9 cellular contexts compared by ENCODE assay signal in genomic region chr2:183037281-183037659, GRCh38. TPM values are rescaled to one million over a fixed set of nuclear protein-coding genes. Genes with fewer than 3 reads are reported as not detected.
A peak's percentile ranks its signal among the peaks of the same experiment; 100 is the strongest.
DNase-seq lines count a peak whose midpoint lies in the region; ATAC-seq and TF ChIP-seq lines count a peak whose summit lies in the region.
"Had no signal": no experiment of that assay in that cellular context is flagged by ENCODE, and none has a peak within 500 bp of the region (broad histone marks: within the 10 kb centered on the region; RNA-seq: fewer than 3 reads in every experiment).

No MANE protein-coding gene starts in this region.

- H3K9ac ChIP-seq in PC-3 (ENCODE audit: low read length), result peak overlapping the region; percentile 94
- H3K9ac ChIP-seq: BLaER1 treated with 17β-estradiol and CSF1 and Interleukin-3, amounts not matched to agents 10 nM and 100 nM had no signal

- peaks cover 57% of the 10 kb centered on the region for H3K79me2 ChIP-seq in PC-3 (ENCODE audit: low read length)

- no TSS peak for BruUV-seq in PC-3 (replicated peaks; lab: Mats Ljungman, UMichigan)

- CTCF ChIA-PET in PC-3 (lab: Charles Lee), result interaction anchor here (0.6 kb wide), 1 partner anchor 57 kb away, joined by 3 read pairs; no protein-coding TSS in a partner anchor

- H2AFZ ChIP-seq in PC-3 (ENCODE audit: low read length), result peak overlapping the region; percentile 72

- peak; percentile 32 for DNase-seq in NCI-H1092 treated with DMSO at 0.1 percent for 48 hours (lab: John Stamatoyannopoulos, UW)
- DNase-seq in NCI-H1092 (lab: John Stamatoyannopoulos, UW), result no peak
- DNase-seq in PC-3, result peak; percentile 72
- DNase-seq in effector CD4-positive, alpha-beta T cell, result no peak
- no peak for DNase-seq in NOMO-1 treated with dmso at 0.1 percent for 144 hours (lab: John Stamatoyannopoulos, UW; ENCODE audit: unreplicated experiment)
- no peak for DNase-seq in stimulated activated CD4-positive, alpha-beta T cell treated with anti-CD3 and anti-CD28 coated beads, Interleukin-15, amount 100 ng/mL, for 24 hours

- H3K36me3 ChIP-seq in PC-3 (ENCODE audit: low read depth, low read length) (no peaks in the 10 kb centered on the region), ectodermal cell (ENCODE audit: control insufficient read depth, insufficient read depth, low read length) (no peaks in the 10 kb centered on the region)
- H3K36me3 ChIP-seq: BLaER1 treated with 17β-estradiol and CSF1 and Interleukin-3, amounts not matched to agents 10 nM and 100 nM had no signal

- 0% methylated on average over 4 of the region's 4 CpGs for WGBS in ectodermal cell, 2 experiments

- H3F3A ChIP-seq in PC-3 (ENCODE audit: low read length, unreplicated experiment), result no peaks in the 10 kb centered on the region

- peak overlapping the region; percentile 78 for H3K27ac ChIP-seq in PC-3 (ENCODE audit: low read length)
- peak overlapping the region; percentile 89 for H3K27ac ChIP-seq in ectodermal cell (ENCODE audit: insufficient read depth, low read depth, low read length, poor library complexity, severe bottlenecking)
- H3K27ac ChIP-seq: BLaER1 treated with 17β-estradiol and CSF1 and Interleukin-3, amounts not matched to agents 10 nM and 100 nM had no signal

- peaks cover 48% of the 10 kb centered on the region for H4K20me1 ChIP-seq in PC-3 (ENCODE audit: low read length)

- H3K9me3 ChIP-seq in PC-3 (ENCODE audit: low read length) (no peaks in the 10 kb centered on the region), ectodermal cell (ENCODE audit: control insufficient read depth, low read length) (no peaks in the 10 kb centered on the region), mononuclear cell (ENCODE audit: low read depth, low read length) (no peaks in the 10 kb centered on the region)

- POLR2A ChIA-PET in PC-3 (lab: Charles Lee; ENCODE audit: unreplicated experiment), result no interaction called here

- H3K9me2 ChIP-seq in PC-3 (replicated peaks; ENCODE audit: low read length), result no peaks in the 10 kb centered on the region

- no peak for TF ChIP-seq CTCF in PC-3 (conservative IDR thresholded peaks at IDR 0.05; ENCODE audit: low read depth, low read length)

- H3K4me3 ChIP-seq in PC-3 (ENCODE audit: low read length), result peak overlapping the region; percentile 95
- peak overlapping the region; percentile 93 for H3K4me3 ChIP-seq in ectodermal cell (ENCODE audit: insufficient read depth, low read depth, low read length)
- H3K4me3 ChIP-seq in mononuclear cell (ENCODE audit: low read length), result peak overlapping the region; percentile 8
- H3K4me3 ChIP-seq: BLaER1 treated with 17β-estradiol and CSF1 and Interleukin-3, amounts not matched to agents 10 nM and 100 nM had no signal

- peak; percentile 18 for ATAC-seq in PC-3

- peak overlapping the region; percentile 95 for H3K4me2 ChIP-seq in PC-3 (ENCODE audit: low read length)

- H3K4me1 ChIP-seq in PC-3 (ENCODE audit: insufficient read depth, low read length) (peaks cover 34% of the 10 kb centered on the region), ectodermal cell (ENCODE audit: control insufficient read depth, insufficient read depth, low read length) (peaks cover 18% of the 10 kb centered on the region), mononuclear cell (ENCODE audit: insufficient read depth, low read length) (peaks cover 22% of the 10 kb centered on the region)

- H3K27me3 ChIP-seq in PC-3 (ENCODE audit: low read length), result no peaks in the 10 kb centered on the region
- H3K27me3 ChIP-seq in ectodermal cell (ENCODE audit: control insufficient read depth, insufficient read depth, low read length, poor library complexity, severe bottlenecking), result peaks cover 21% of the 10 kb centered on the region
- peaks cover 94% of the 10 kb centered on the region for H3K27me3 ChIP-seq in mononuclear cell (ENCODE audit: insufficient read depth, low read length)

- intact Hi-C loops in PC-3 (cut with micrococcal nuclease), result loop anchor here (1.0 to 5.0 kb wide), 3 partner anchors 11 to 55 kb away; no protein-coding TSS in a partner anchor

RNA-seq across cellular contexts. Expression of gene NCKAP1, which starts 1.0 kb away (rescaled TPM):
- 76.2 and 80.3 TPM in 2 replicates for total RNA-seq in PC-3 (2014; rRNA removed)
- polyA plus RNA-seq in ectodermal cell (2013, experiment 1 of 4), result 102 TPM
- 106 TPM for polyA plus RNA-seq in ectodermal cell (2013, experiment 2 of 4)
- 92.7 TPM for polyA plus RNA-seq in ectodermal cell (2013, experiment 3 of 4)
- polyA plus RNA-seq in ectodermal cell (2013, experiment 4 of 4), result 95.1 TPM
- 8.8 TPM for total RNA-seq in mononuclear cell

RNA-seq across cellular contexts. Expression of gene DUSP19, which starts 41.3 kb away (rescaled TPM):
- 0.51 and 0.58 TPM in 2 replicates for total RNA-seq in PC-3 (2014; rRNA removed)
- 1.5 TPM for polyA plus RNA-seq in ectodermal cell (2013, experiment 1 of 4)
- 1.8 TPM for polyA plus RNA-seq in ectodermal cell (2013, experiment 2 of 4)
- 1.7 TPM for polyA plus RNA-seq in ectodermal cell (2013, experiment 3 of 4)
- polyA plus RNA-seq in ectodermal cell (2013, experiment 4 of 4), result 0.77 TPM
- total RNA-seq in mononuclear cell, result 0.42 TPM

Comparison
In these comparisons a context has a peak if more than half of its experiments do, and no peak if none do; other contexts are left out.
1. DNase-seq: peak in NCI-H1092 treated with DMSO at 0.1 percent for 48 hours (single experiment) and PC-3 (single experiment); none in NCI-H1092 (single experiment), effector CD4-positive, alpha-beta T cell (single experiment), NOMO-1 treated with dmso at 0.1 percent for 144 hours (single experiment) and stimulated activated CD4-positive, alpha-beta T cell treated with anti-CD3 and anti-CD28 coated beads, Interleukin-15, amount 100 ng/mL, for 24 hours (single experiment).
2. H3K4me3 ChIP-seq: peak in every context shown above with its lines; median percentile 95 in PC-3; 93 in ectodermal cell; 8 in mononuclear cell.